8 cellular contexts compared by ENCODE assay signal in genomic region chr2:64750817-64751285, GRCh38.
A peak's percentile ranks its signal among the peaks of the same experiment; 100 is the strongest.
DNase-seq lines count a peak whose midpoint lies in the region; ATAC-seq and TF ChIP-seq lines count a peak whose summit lies in the region.

No MANE protein-coding gene starts in this region.

- H3K4me1 Mint-ChIP-seq in activated naive CD8-positive, alpha-beta T cell treated with anti-CD3 and anti-CD28 coated beads, Interleukin-2, amount 10 ng/mL, durations not matched to agents 7 days and 5 days = peaks cover 16% of the 10 kb centered on the region

- ATAC-seq in HG02571 (IDR thresholded peaks at IDR 0.05; ENCODE audit: unreplicated experiment) = peak; percentile 89
- ATAC-seq in SK-N-SH treated with all-trans-retinoic acid at 6 μM for 48 hours = peak; percentile 92
- ATAC-seq in activated naive CD8-positive, alpha-beta T cell treated with anti-CD3 and anti-CD28 coated beads, Interleukin-2, amount 10 ng/mL, durations not matched to agents 7 days and 5 days (ENCODE audit: low read depth) = peak; percentile 90

- peak; percentile 95 for DNase-seq in NCI-H1092 (lab: John Stamatoyannopoulos, UW)
- peak; percentile 95 for DNase-seq in activated naive CD8-positive, alpha-beta T cell treated with anti-CD3 and anti-CD28 coated beads, Interleukin-2, amount 10 ng/mL, durations not matched to agents 7 days and 5 days
- peak; percentile 100 for DNase-seq in cardiac septum (ENCODE audit: low spot score)
- DNase-seq in posterior vena cava (ENCODE audit: low spot score) = peak; percentile 100
- DNase-seq in ureter (ENCODE audit: low spot score) = peak; percentile 99

- H3K4me3 Mint-ChIP-seq in activated naive CD8-positive, alpha-beta T cell treated with anti-CD3 and anti-CD28 coated beads, Interleukin-2, amount 10 ng/mL, durations not matched to agents 7 days and 5 days = peak overlapping the region; percentile 92

- peak overlapping the region; percentile 95 for H3K27ac Mint-ChIP-seq in activated naive CD8-positive, alpha-beta T cell treated with anti-CD3 and anti-CD28 coated beads, Interleukin-2, amount 10 ng/mL, durations not matched to agents 7 days and 5 days

- H3K27me3 Mint-ChIP-seq in activated naive CD8-positive, alpha-beta T cell treated with anti-CD3 and anti-CD28 coated beads, Interleukin-2, amount 10 ng/mL, durations not matched to agents 7 days and 5 days = no peaks in the 10 kb centered on the region

- no peaks in the 10 kb centered on the region for H3K9me3 Mint-ChIP-seq in activated naive CD8-positive, alpha-beta T cell treated with anti-CD3 and anti-CD28 coated beads, Interleukin-2, amount 10 ng/mL, durations not matched to agents 7 days and 5 days

- intact Hi-C loops in cardiac septum (cut with DNase I) = loop anchor here (1.0 to 5.0 kb wide), 4 partner anchors 16 to 110 kb away; no protein-coding TSS in a partner anchor
- intact Hi-C loops in posterior vena cava (cut with DNase I) = loop anchor here (2.0 to 5.0 kb wide), 3 partner anchors 98 to 116 kb away; partner anchors contain the start of gene SERTAD2 (in 2 of the 2)

- POLR2A ChIA-PET in activated naive CD8-positive, alpha-beta T cell treated with anti-CD3 and anti-CD28 coated beads, Interleukin-2, amount 10 ng/mL, durations not matched to agents 7 days and 5 days (lab: Charles Lee) = interaction anchor here (0.6 to 6.4 kb wide), 27 partner anchors 9 to 227 kb away, joined by 3 to 137 read pairs (median 6); partner anchors contain the start of genes AFTPH and SERTAD2

- no peaks in the 10 kb centered on the region for H3K36me3 Mint-ChIP-seq in activated naive CD8-positive, alpha-beta T cell treated with anti-CD3 and anti-CD28 coated beads, Interleukin-2, amount 10 ng/mL, durations not matched to agents 7 days and 5 days

- H3K4me3 ChIP-seq in GM08714 (ENCODE audit: low read length) = peak overlapping the region; percentile 91; the same call in 1 of the 2 replicates

TF ChIP-seq in SK-N-SH treated with all-trans-retinoic acid at 6 μM for 48 hours, 23 proteins besides CTCF, POLR2A, EP300 and RAD21:
- TF ChIP-seq ESRRG (CRISPR knock-in tag; IDR thresholded peaks at IDR 0.05) (no peak), TSHZ2 (CRISPR knock-in tag; IDR thresholded peaks at IDR 0.05) (peak; percentile 49; the same call in 1 of the 2 replicates), POU6F1 (CRISPR knock-in tag; IDR thresholded peaks at IDR 0.05; ENCODE audit: borderline replicate concordance, low read depth) (no peak), ARNTL (CRISPR knock-in tag; IDR thresholded peaks at IDR 0.05; ENCODE audit: borderline replicate concordance, low read depth) (no peak), ISL1 (CRISPR knock-in tag; IDR thresholded peaks at IDR 0.05) (no peak), ZC3H10 (CRISPR knock-in tag; IDR thresholded peaks at IDR 0.05) (no peak), ZFP3 (CRISPR knock-in tag; IDR thresholded peaks at IDR 0.05) (no peak), ZNF8 (CRISPR knock-in tag; IDR thresholded peaks at IDR 0.05) (peak; percentile 57), TCF4 (CRISPR knock-in tag; IDR thresholded peaks at IDR 0.05; ENCODE audit: borderline replicate concordance) (no peak)

Comparison
In these comparisons a context has a peak if more than half of its experiments do, and no peak if none do; other contexts are left out.
1. Peak in every context shown above with its lines: DNase-seq, ATAC-seq and H3K4me3 ChIP-seq.